19 cellular contexts compared by ENCODE assay signal in genomic region chr12:131613186-131613585, GRCh38.
DNase-seq lines count a peak whose midpoint lies in the region; ATAC-seq, FAIRE-seq and TF ChIP-seq lines count a peak whose summit lies in the region.
"Had no signal": no experiment of that assay in that cellular context is flagged by ENCODE, and none has a peak within 500 bp of the region (broad histone marks: within the 10 kb centered on the region; RNA-seq: fewer than 3 reads in every experiment).

No MANE protein-coding gene starts in this region.

- no peak overlapping the region for H4K8ac ChIP-seq in H1 (ENCODE audit: extremely low read depth, insufficient read depth, low read length)

- no peaks in the 10 kb centered on the region for H3F3A ChIP-seq in MM.1S (ENCODE audit: insufficient read depth, low read length)

- peak overlapping the region; percentile 48; the same call in 1 of the 2 replicates for H2BK20ac ChIP-seq in H1 (ENCODE audit: low read length)

- CTCF ChIA-PET in H1 (lab: Charles Lee; ENCODE audit: partially characterized antibody) = interaction anchor here (1.1 kb wide), 1 partner anchor 51 kb away, joined by 3 read pairs; no protein-coding TSS in a partner anchor

- POLR2A ChIA-PET in H1 (lab: Charles Lee; ENCODE audit: partially characterized antibody) = interaction anchor here (1.3 kb wide), 1 partner anchor 10 kb away, joined by 3 read pairs; no protein-coding TSS in a partner anchor

- no peak for TF ChIP-seq EP300 in H1 (IDR thresholded peaks at IDR 0.05; ENCODE audit: borderline replicate concordance in 1 of 2, low read depth in 2 of 2, low read length in 2 of 2)

- H3K27me3 ChIP-seq in MM.1S (replicated peaks; ENCODE audit: insufficient read depth, low read length) (peaks cover 15% of the 10 kb centered on the region), H1 (replicated peaks in 1 of 4; ENCODE audit: control insufficient read depth in 3 of 4, extremely low read depth in 1 of 4, insufficient read depth in 3 of 4, low read length in 3 of 4) (no peaks in the 10 kb centered on the region; a peak in 1 of 7 replicates)
- H3K27me3 ChIP-seq: BE2C had no signal

- 90% methylated on average over 11 of the region's 11 CpGs; no CpG with 5 or more reads in 1 of the 2 experiments for WGBS in H1 (ENCODE audit: extremely low coverage in 1 of 2, insufficient coverage in 1 of 2, insufficient read length in 1 of 2, insufficient replicate concordance in 2 of 2, low coverage in 1 of 2, low lambda C conversion rate in 2 of 2, missing lambda C conversion rate in 1 of 2), 2 experiments

- 0 out of 2 replicates have a peak overlapping the region, but pooled peaks have one; percentile 15 for H2AFZ ChIP-seq in MM.1S (ENCODE audit: low read length)
- no peak overlapping the region for H2AFZ ChIP-seq in H1 (ENCODE audit: low read length)
- H2AFZ ChIP-seq: GM23338 had no signal

- TF ChIP-seq CTCF in MM.1S (IDR thresholded peaks at IDR 0.05; ENCODE audit: low read length) (no peak), H1 (IDR thresholded peaks at IDR 0.05; ENCODE audit: control extremely low read depth in 1 of 3, insufficient read depth in 1 of 3, low read depth in 1 of 3, low read length in 3 of 3) (no peak)

- no peak overlapping the region for H3K18ac ChIP-seq in H1 (ENCODE audit: extremely low read depth, low read length)

- H3K4ac ChIP-seq in H1 (replicated peaks; ENCODE audit: insufficient read length, low read depth, low read length) = no peak overlapping the region

- TF ChIP-seq POLR2A in H1 (IDR thresholded peaks at IDR 0.05; ENCODE audit: control extremely low read depth in 1 of 2, low read depth in 2 of 2, low read length in 2 of 2) = no peak

- no peak overlapping the region for H3K56ac ChIP-seq in H1 (replicated peaks; ENCODE audit: insufficient read length, low read depth, low read length)

- H2BK120ac ChIP-seq in H1 (replicated peaks; ENCODE audit: low read depth, low read length) = no peak overlapping the region

- no peak for TF ChIP-seq RAD21 in H1 (IDR thresholded peaks at IDR 0.05 in 1 of 2, conservative IDR thresholded peaks at IDR 0.05 in 1 of 2; ENCODE audit: low read depth in 2 of 2, low read length in 2 of 2)

- H3K4me3 ChIP-seq in MM.1S (ENCODE audit: low read length) = no peak overlapping the region
- no peak overlapping the region for H3K4me3 ChIP-seq in H1 (ENCODE audit: extremely low read depth in 1 of 4, insufficient read depth in 2 of 4, low read depth in 3 of 4, low read length in 4 of 4)
- H3K4me3 ChIP-seq: GM23338 had no signal

- no peaks in the 10 kb centered on the region for H3K23me2 ChIP-seq in H1 (ENCODE audit: low read depth, low read length)

- H3K9ac ChIP-seq in MM.1S (ENCODE audit: low read length) (no peak overlapping the region), H1 (replicated peaks in 1 of 4; ENCODE audit: extremely low read depth in 1 of 4, low read depth in 3 of 4, low read length in 3 of 4) (no peak overlapping the region)

- no peak for ATAC-seq in HG03135 (IDR thresholded peaks at IDR 0.05; ENCODE audit: unreplicated experiment)
- ATAC-seq: GM23338 had no signal

- DNase-seq in MM.1S (no peak), H1 (ENCODE audit: low read depth in 1 of 2, low spot score in 2 of 2) (no peak), anterior cingulate cortex (lab: John Stamatoyannopoulos, UW) (no peak), 8988T (no peak)
- DNase-seq: BE2C; CD4-positive, alpha-beta memory T cell; DMS153; DMS79 treated with DMSO at 0.1 percent for 48 hours; EL; H9; IMR-90 had no signal

- no peak overlapping the region for H4K5ac ChIP-seq in H1 (ENCODE audit: insufficient read length, low read depth, low read length)

- H2BK5ac ChIP-seq in H1 (ENCODE audit: low read depth, low read length) = no peak overlapping the region

- H3K9me3 ChIP-seq in MM.1S (replicated peaks; ENCODE audit: insufficient read depth, low read length) (no peaks in the 10 kb centered on the region), H1 (ENCODE audit: insufficient read depth in 2 of 2, low read depth in 1 of 2, low read length in 1 of 2) (no peaks in the 10 kb centered on the region)
- H3K9me3 ChIP-seq: BE2C had no signal

- H4K91ac ChIP-seq in H1 (replicated peaks; ENCODE audit: insufficient read length, low read length) = no peak overlapping the region

- H3K23ac ChIP-seq in H1 (ENCODE audit: insufficient read length) = no peak overlapping the region

- H2BK15ac ChIP-seq in H1 (ENCODE audit: low read length) = no peak overlapping the region

- H3K4me1 ChIP-seq in MM.1S (ENCODE audit: low read length) = peaks cover 5% of the 10 kb centered on the region
- H3K4me1 ChIP-seq in H1 (replicated peaks in 1 of 4; ENCODE audit: control insufficient read depth in 3 of 4, insufficient read depth in 4 of 4, low read length in 3 of 4) = peaks cover 0 to 8% (median 0%) of the 10 kb centered on the region in 4 experiments; a peak in 5 of 7 replicates
- H3K4me1 ChIP-seq: BE2C had no signal

- no peaks in the 10 kb centered on the region for H3K79me1 ChIP-seq in H1 (ENCODE audit: low read depth, low read length)

- H3K4me2 ChIP-seq in MM.1S (ENCODE audit: low read depth, low read length) (peak overlapping the region; percentile 34; the same call in 1 of the 2 replicates), H1 (ENCODE audit: insufficient read depth in 1 of 2, low read depth in 2 of 2, low read length in 2 of 2) (no peak overlapping the region)
- H3K4me2 ChIP-seq: GM23338 had no signal

- H2BK12ac ChIP-seq in H1 (ENCODE audit: low read depth, low read length) = no peak overlapping the region

- H3K9me2 ChIP-seq in MM.1S (replicated peaks; ENCODE audit: insufficient read depth, low read length) = no peaks in the 10 kb centered on the region

- FAIRE-seq in H1 (lab: Jason Lieb, UNC) = no peak
- FAIRE-seq: A204.1, D721Med, G401.6 had no signal

- H3K27ac ChIP-seq in MM.1S (ENCODE audit: low read length) (peak overlapping the region; percentile 25; the same call in 1 of the 2 replicates), angular gyrus (ENCODE audit: low read depth, low read length) (peak overlapping the region; percentile 41), H1 (ENCODE audit: low read depth, low read length) (no peak overlapping the region), temporal lobe (ENCODE audit: low read depth, low read length) (peak overlapping the region; percentile 97)
- H3K27ac ChIP-seq: C4-2B had no signal

- H3K14ac ChIP-seq in H1 (ENCODE audit: insufficient read length) = no peak overlapping the region

- no peaks in the 10 kb centered on the region for H4K20me1 ChIP-seq in MM.1S (ENCODE audit: insufficient read depth, low read length)
- no peaks in the 10 kb centered on the region for H4K20me1 ChIP-seq in H1 (replicated peaks in 1 of 2; ENCODE audit: control insufficient read depth in 1 of 2, insufficient read depth in 2 of 2, low read length in 2 of 2)

- H3K79me2 ChIP-seq in MM.1S (ENCODE audit: low read length) (no peaks in the 10 kb centered on the region), H1 (ENCODE audit: control insufficient read depth in 1 of 2, insufficient read depth in 2 of 2, low read length in 2 of 2) (no peaks in the 10 kb centered on the region)

- no peak overlapping the region for H2AK5ac ChIP-seq in H1 (ENCODE audit: low read depth, low read length)

- H3K36me3 ChIP-seq in MM.1S (replicated peaks; ENCODE audit: insufficient read depth, low read length) = no peaks in the 10 kb centered on the region
- no peaks in the 10 kb centered on the region for H3K36me3 ChIP-seq in H1 (ENCODE audit: control insufficient read depth in 2 of 4, insufficient read depth in 4 of 4, low read length in 3 of 4)
- H3K36me3 ChIP-seq: BE2C had no signal

TF ChIP-seq in H1, 55 proteins besides CTCF, POLR2A, EP300 and RAD21:
- TF ChIP-seq NRF1 (IDR thresholded peaks at IDR 0.05; ENCODE audit: low read depth, low read length) (no peak), SP1 (IDR thresholded peaks at IDR 0.05; ENCODE audit: low read depth, low read length) (no peak), CHD1 (IDR thresholded peaks at IDR 0.05; ENCODE audit: low read depth, low read length) (no peak), CBX8 (IDR thresholded peaks at IDR 0.05; ENCODE audit: borderline replicate concordance, low read depth, low read length) (no peak), MAFK (IDR thresholded peaks at IDR 0.05; ENCODE audit: low read depth, low read length) (no peak), CHD2 (IDR thresholded peaks at IDR 0.05; ENCODE audit: low read length) (no peak), MAX (IDR thresholded peaks at IDR 0.05) (no peak), SRF (IDR thresholded peaks at IDR 0.05; ENCODE audit: low read depth, low read length) (no peak), SAP30 (IDR thresholded peaks at IDR 0.05; ENCODE audit: insufficient read depth, insufficient replicate concordance, low read length) (no peak)
